In the genomic region with DNA sequence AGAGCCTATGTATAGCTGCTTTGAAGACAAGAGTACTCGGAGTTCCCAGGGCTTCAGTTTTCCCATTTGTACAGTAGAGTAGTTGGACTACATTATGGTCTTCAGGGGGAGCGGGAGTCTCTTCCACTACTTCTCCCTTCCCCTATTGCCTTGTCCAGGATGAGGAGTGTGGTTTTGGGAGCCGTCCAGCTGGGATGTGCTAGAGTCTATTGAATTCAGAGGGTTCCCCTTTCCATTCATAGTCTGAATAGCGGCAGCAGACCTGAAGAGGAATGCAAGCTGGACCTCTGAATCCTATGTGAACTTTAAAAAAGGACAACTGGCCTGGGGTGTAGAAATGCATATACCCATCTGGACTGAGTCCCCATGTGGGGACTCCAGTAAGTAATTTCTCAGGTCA, we compare ENCODE assay signal across 20 cellular contexts.
"Had no signal": no experiment of that assay in that cellular context is flagged by ENCODE, and none has a peak within 500 bp of the region (broad histone marks: within the 10 kb centered on the region; RNA-seq: fewer than 3 reads in every experiment).

No MANE protein-coding gene starts in this region.

- H3K9me3 ChIP-seq: esophagus squamous epithelium, gastroesophageal sphincter, suprapubic skin, tibial artery had no signal

- H3K4me1 Mint-ChIP-seq: central memory CD8-positive, alpha-beta T cell; nephron progenitor cell had no signal

- H3K9me3 Mint-ChIP-seq: central memory CD8-positive, alpha-beta T cell; effector memory CD8-positive, alpha-beta T cell; immature natural killer cell; naive thymus-derived CD4-positive, alpha-beta T cell; nephron progenitor cell; stimulated activated effector memory CD8-positive, alpha-beta T cell treated with anti-CD3 and anti-CD28 coated beads, Interleukin-12 subunit alpha, Interleukin-12 subunit beta, amount 100 ng/mL, for 72 hours had no signal

- H3K27ac Mint-ChIP-seq: effector memory CD8-positive, alpha-beta T cell; immature natural killer cell; nephron progenitor cell had no signal

- H3K4me3 Mint-ChIP-seq: central memory CD8-positive, alpha-beta T cell; effector memory CD8-positive, alpha-beta T cell; immature natural killer cell; naive thymus-derived CD4-positive, alpha-beta T cell; nephron progenitor cell; stimulated activated effector memory CD8-positive, alpha-beta T cell treated with anti-CD3 and anti-CD28 coated beads, Interleukin-12 subunit alpha, Interleukin-12 subunit beta, amount 100 ng/mL, for 72 hours had no signal

- ATAC-seq: effector memory CD8-positive, alpha-beta T cell; gastroesophageal sphincter; naive thymus-derived CD4-positive, alpha-beta T cell; stimulated activated effector memory CD8-positive, alpha-beta T cell treated with anti-CD3 and anti-CD28 coated beads, Interleukin-12 subunit alpha, Interleukin-12 subunit beta, amount 100 ng/mL, for 72 hours; stimulated activated naive CD8-positive, alpha-beta T cell treated with anti-CD3 and anti-CD28 coated beads, Interleukin-15, Interleukin-2, amounts not matched to agents 100 U/mL and 50 U/mL, for 24 hours had no signal

- DNase-seq: effector memory CD8-positive, alpha-beta T cell; esophagus squamous epithelium; foreskin fibroblast; immature natural killer cell; kidney; left cardiac atrium; mammary epithelial cell; naive thymus-derived CD4-positive, alpha-beta T cell; nephron progenitor cell; posterior cingulate gyrus; stimulated activated CD4-positive, alpha-beta T cell treated with anti-CD3 and anti-CD28 coated beads, Interleukin-4, amount 100 ng/mL, for 1 hour; stimulated activated CD8-positive, alpha-beta memory T cell treated with anti-CD3 and anti-CD28 coated beads, Interleukin-4, amount 100 ng/mL, for 48 hours; stimulated activated naive CD8-positive, alpha-beta T cell treated with anti-CD3 and anti-CD28 coated beads, Interleukin-15, Interleukin-2, amounts not matched to agents 100 U/mL and 50 U/mL, for 24 hours had no signal

- H3K4me3 ChIP-seq: esophagus squamous epithelium, gastroesophageal sphincter, smooth muscle cell, suprapubic skin, tibial artery had no signal

- H3K27ac ChIP-seq: epithelial cell of prostate, esophagus squamous epithelium, gastroesophageal sphincter, suprapubic skin, tibial artery had no signal

- H3K27me3 ChIP-seq: esophagus squamous epithelium, gastroesophageal sphincter, suprapubic skin, tibial artery had no signal

- H3K4me1 ChIP-seq: esophagus squamous epithelium, gastroesophageal sphincter, suprapubic skin, tibial artery had no signal

- H3K27me3 Mint-ChIP-seq: central memory CD8-positive, alpha-beta T cell; effector memory CD8-positive, alpha-beta T cell; naive thymus-derived CD4-positive, alpha-beta T cell had no signal
